In genomic region chr16:4110065-4110464, GRCh38 we compare ENCODE assay signal across 16 cellular contexts. TPM values are rescaled to one million over a fixed set of nuclear protein-coding genes. Genes with fewer than 3 reads are reported as not detected.
DNase-seq lines count a peak whose midpoint lies in the region; ATAC-seq, FAIRE-seq and TF ChIP-seq lines count a peak whose summit lies in the region.
"Had no signal": no experiment of that assay in that cellular context is flagged by ENCODE, and none has a peak within 500 bp of the region (broad histone marks: within the 10 kb centered on the region; RNA-seq: fewer than 3 reads in every experiment).

No MANE protein-coding gene starts in this region.

- H3K4me2 ChIP-seq in neural progenitor cell: no peak overlapping the region

- CTCF ChIA-PET in activated naive CD4-positive, alpha-beta T cell treated with anti-CD3 and anti-CD28 coated beads, Interleukin-2, amount 10 ng/mL, durations not matched to agents 7 days and 5 days (lab: Charles Lee): no interaction called here

- peaks cover 3% of the 10 kb centered on the region for H3K36me3 ChIP-seq in left ventricle myocardium inferior
- no peaks in the 10 kb centered on the region for H3K36me3 ChIP-seq in right atrium auricular region
- H3K36me3 ChIP-seq in neural progenitor cell: no peaks in the 10 kb centered on the region
- no peaks in the 10 kb centered on the region for H3K36me3 ChIP-seq in upper lobe of right lung

- no peak overlapping the region for H3K4me3 ChIP-seq in left ventricle myocardium inferior
- no peak overlapping the region for H3K4me3 ChIP-seq in right atrium auricular region
- H3K4me3 ChIP-seq in neural progenitor cell: no peak overlapping the region
- H3K4me3 ChIP-seq in upper lobe of right lung: no peak overlapping the region
- H3K4me3 ChIP-seq: MG63 had no signal

- ATAC-seq in left colon (peak; percentile 26), upper lobe of right lung (peak; percentile 70), T-helper 17 cell (no peak)
- ATAC-seq: PC-3 had no signal

- no peaks in the 10 kb centered on the region for H4K20me1 ChIP-seq in neural progenitor cell (ENCODE audit: low read depth)

- DNase-seq in left ventricle myocardium inferior (no peak), right atrium auricular region (ENCODE audit: low spot score) (no peak), left colon (no peak), neural progenitor cell (ENCODE audit: low spot score) (no peak), upper lobe of right lung (no peak), frontal cortex (ENCODE audit: low spot score in 2 of 2) (no peak), T-helper 17 cell (no peak)
- DNase-seq in activated naive CD4-positive, alpha-beta T cell treated with anti-CD3 and anti-CD28 coated beads, Interleukin-2, amount 10 ng/mL, durations not matched to agents 7 days and 5 days: no peak
- DNase-seq: DMS53, MG63, NCI-H1417, NCI-H2029, NCI-H524, PC-3 had no signal

- H3K27me3 Mint-ChIP-seq in neural progenitor cell (ENCODE audit: insufficient read depth, low read depth) (peaks cover 7% of the 10 kb centered on the region), T-helper 17 cell (no peaks in the 10 kb centered on the region)
- H3K27me3 Mint-ChIP-seq in activated naive CD4-positive, alpha-beta T cell treated with anti-CD3 and anti-CD28 coated beads, Interleukin-2, amount 10 ng/mL, durations not matched to agents 7 days and 5 days: peaks cover 9% of the 10 kb centered on the region

- H3K4me3 Mint-ChIP-seq in neural progenitor cell: no peak overlapping the region
- no peak overlapping the region for H3K4me3 Mint-ChIP-seq in activated naive CD4-positive, alpha-beta T cell treated with anti-CD3 and anti-CD28 coated beads, Interleukin-2, amount 10 ng/mL, durations not matched to agents 7 days and 5 days
- no peak overlapping the region for H3K4me3 Mint-ChIP-seq in T-helper 17 cell
- H3K4me3 Mint-ChIP-seq: CD14-positive monocyte had no signal

- FAIRE-seq in frontal cortex (lab: Jason Lieb, UNC): no peak
- FAIRE-seq: H54 had no signal

- H3K4me1 ChIP-seq in left ventricle myocardium inferior (peaks cover 55% of the 10 kb centered on the region), right atrium auricular region (peaks cover 0 to 44% of the 10 kb centered on the region in 2 donors), neural progenitor cell (no peaks in the 10 kb centered on the region), upper lobe of right lung (peaks cover 50% of the 10 kb centered on the region)

- H3K9ac ChIP-seq in neural progenitor cell: no peak overlapping the region

- H3K27ac ChIP-seq in left ventricle myocardium inferior (replicated peaks) (peak overlapping the region; percentile 11), right atrium auricular region (no peak overlapping the region), neural progenitor cell (no peak overlapping the region), upper lobe of right lung (peak overlapping the region; percentile 72)

- no peaks in the 10 kb centered on the region for H3F3A ChIP-seq in neural progenitor cell (ENCODE audit: low read depth)

- no peaks in the 10 kb centered on the region for H3K79me2 ChIP-seq in neural progenitor cell (ENCODE audit: low read depth)

- H3K36me3 Mint-ChIP-seq in neural progenitor cell (peaks cover 13% of the 10 kb centered on the region), T-helper 17 cell (ENCODE audit: low read depth) (peaks cover 6% of the 10 kb centered on the region)
- H3K36me3 Mint-ChIP-seq in activated naive CD4-positive, alpha-beta T cell treated with anti-CD3 and anti-CD28 coated beads, Interleukin-2, amount 10 ng/mL, durations not matched to agents 7 days and 5 days: peaks cover 23% of the 10 kb centered on the region

- peak overlapping the region; percentile 10 for H3K27ac Mint-ChIP-seq in neural progenitor cell
- no peak overlapping the region for H3K27ac Mint-ChIP-seq in activated naive CD4-positive, alpha-beta T cell treated with anti-CD3 and anti-CD28 coated beads, Interleukin-2, amount 10 ng/mL, durations not matched to agents 7 days and 5 days
- H3K27ac Mint-ChIP-seq in T-helper 17 cell: no peak overlapping the region

- H3K4me1 Mint-ChIP-seq in neural progenitor cell (peaks cover 47% of the 10 kb centered on the region), T-helper 17 cell (peaks cover 49% of the 10 kb centered on the region)
- H3K4me1 Mint-ChIP-seq in activated naive CD4-positive, alpha-beta T cell treated with anti-CD3 and anti-CD28 coated beads, Interleukin-2, amount 10 ng/mL, durations not matched to agents 7 days and 5 days: peaks cover 53% of the 10 kb centered on the region

- no peaks in the 10 kb centered on the region for H3K9me3 ChIP-seq in left ventricle myocardium inferior (replicated peaks)
- no peaks in the 10 kb centered on the region for H3K9me3 ChIP-seq in right atrium auricular region
- H3K9me3 ChIP-seq in neural progenitor cell (ENCODE audit: low read depth): no peaks in the 10 kb centered on the region
- H3K9me3 ChIP-seq in upper lobe of right lung: no peaks in the 10 kb centered on the region
- H3K9me3 ChIP-seq in T-helper 17 cell (ENCODE audit: control insufficient read depth, low read length, poor library complexity, severe bottlenecking): no peaks in the 10 kb centered on the region
- H3K9me3 ChIP-seq: MG63 had no signal

- TF ChIP-seq CTCF in left ventricle myocardium inferior (IDR thresholded peaks at IDR 0.05; ENCODE audit: borderline replicate concordance): no peak
- TF ChIP-seq CTCF in right atrium auricular region (IDR thresholded peaks at IDR 0.05): no peak
- no peak for TF ChIP-seq CTCF in neural progenitor cell (IDR thresholded peaks at IDR 0.05)
- no peak for TF ChIP-seq CTCF in upper lobe of right lung (IDR thresholded peaks at IDR 0.05)

- no peak overlapping the region for H2AFZ ChIP-seq in neural progenitor cell (replicated peaks)

- H3K27me3 ChIP-seq in left ventricle myocardium inferior (ENCODE audit: low read depth) (no peaks in the 10 kb centered on the region), right atrium auricular region (no peaks in the 10 kb centered on the region), neural progenitor cell (peaks cover 27% of the 10 kb centered on the region), upper lobe of right lung (no peaks in the 10 kb centered on the region)
- H3K27me3 ChIP-seq: MG63 had no signal

- intact Hi-C loops in left ventricle myocardium inferior (cut with micrococcal nuclease) (no loop called here), left colon (cut with DNase I, micrococcal nuclease) (no loop called here), upper lobe of right lung (cut with DNase I) (loop anchor here (10.0 kb wide), 1 partner anchor 55 kb away; no protein-coding TSS in a partner anchor)

- no peaks in the 10 kb centered on the region for H3K9me3 Mint-ChIP-seq in neural progenitor cell
- H3K9me3 Mint-ChIP-seq in activated naive CD4-positive, alpha-beta T cell treated with anti-CD3 and anti-CD28 coated beads, Interleukin-2, amount 10 ng/mL, durations not matched to agents 7 days and 5 days: no peaks in the 10 kb centered on the region

RNA-seq across cellular contexts. Expression of gene ADCY9, which starts 6.2 kb away (rescaled TPM):
- 44.3 TPM for total RNA-seq in left ventricle myocardium inferior
- 10 to 100 TPM; 31.5 to 42.2 TPM for total RNA-seq in right atrium auricular region
- total RNA-seq in left colon: 10 to 100 TPM; 27.2 to 32.7 TPM
- total RNA-seq in neural progenitor cell (ENCODE audit: low replicate concordance): 1.2 and 3.4 TPM in 2 replicates
- total RNA-seq in upper lobe of right lung: 49.6 TPM
- total RNA-seq in frontal cortex: 6.5 TPM
- 10 to 100 TPM; 11.5 to 12.6 TPM for total RNA-seq in T-helper 17 cell

Comparison
In these comparisons a context has a peak if more than half of its experiments do, and no peak if none do; other contexts are left out.
1. H3K27ac ChIP-seq: peak in left ventricle myocardium inferior (single experiment) and upper lobe of right lung (single experiment); none in right atrium auricular region (0 of 2) and neural progenitor cell (single experiment).